Comparison of ENCODE assay signal across 30 cellular contexts in the genomic region with DNA sequence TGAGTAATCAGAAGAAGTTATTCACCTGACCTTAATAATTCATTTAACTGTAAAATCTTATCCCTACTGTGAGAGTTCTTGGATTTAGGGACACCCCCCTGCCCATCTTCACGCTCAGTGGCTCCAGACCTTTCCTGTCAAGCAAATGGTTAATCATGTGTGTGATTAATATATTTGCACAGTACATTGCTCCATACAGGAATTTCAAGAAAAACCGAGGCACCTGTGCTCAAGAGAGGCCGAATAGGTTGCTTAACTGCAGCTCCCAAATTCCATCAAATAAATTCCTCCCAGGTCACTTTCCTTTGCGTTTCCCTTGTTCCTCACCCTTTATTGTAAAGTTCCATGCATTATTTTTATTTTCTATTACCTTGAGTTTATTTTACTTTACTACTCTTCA.
"Had no signal": no experiment of that assay in that cellular context is flagged by ENCODE, and none has a peak within 500 bp of the region (broad histone marks: within the 10 kb centered on the region; RNA-seq: fewer than 3 reads in every experiment).

No MANE protein-coding gene starts in this region.

- DNase-seq: activated B cell treated with CpG ODN at 0.5 μM for 24 hours; activated CD4-positive, alpha-beta T cell treated with anti-CD3 and anti-CD28 coated beads for 48 hours; activated CD4-positive, alpha-beta T cell treated with anti-CD3 and anti-CD28 coated beads, Interleukin-2, amount 50 U/mL, for 1 hour; activated CD4-positive, alpha-beta T cell treated with anti-CD3 and anti-CD28 coated beads, Interleukin-2, amount 50 U/mL, for 48 hours; activated CD8-positive, alpha-beta memory T cell treated with anti-CD3 and anti-CD28 coated beads for 24 hours; activated CD8-positive, alpha-beta T cell treated with anti-CD3 and anti-CD28 coated beads for 36 hours; activated effector memory CD4-positive, alpha-beta T cell treated with anti-CD3 and anti-CD28 coated beads, Interleukin-2, amount 50 U/mL, for 16 hours; activated naive CD4-positive, alpha-beta T cell treated with anti-CD3 and anti-CD28 coated beads for 36 hours; activated naive CD8-positive, alpha-beta T cell treated with anti-CD3 and anti-CD28 coated beads for 36 hours; activated naive CD8-positive, alpha-beta T cell treated with anti-CD3 and anti-CD28 coated beads, Interleukin-2, amount 50 U/mL, for 24 hours; activated T-cell treated with anti-CD3 and anti-CD28 coated beads, Interleukin-2, amount 50 U/mL, for 4 hours; adrenal gland; amygdala; aorta; body of pancreas; dorsolateral prefrontal cortex; effector memory CD4-positive, alpha-beta T cell; endodermal cell; erythroblast; foreskin fibroblast; head of caudate nucleus; SW 1271; T-helper 1 cell; T-helper 17 cell; T1000; WERI-Rb-1 had no signal

- H3K27ac ChIP-seq: adrenal gland, body of pancreas, cardiac muscle cell, coronary artery, dorsolateral prefrontal cortex, WERI-Rb-1 had no signal

- H3K36me3 ChIP-seq: adrenal gland, cardiac muscle cell, WERI-Rb-1 had no signal

- H3K9me3 ChIP-seq: adrenal gland, body of pancreas had no signal

- ATAC-seq: activated CD4-positive, CD25-positive, alpha-beta regulatory T cell treated with anti-CD3 and anti-CD28 coated beads, Interleukin-2, amount 50 U/mL, for 24 hours; activated CD8-positive, alpha-beta T cell treated with anti-CD3 and anti-CD28 coated beads for 36 hours; activated naive CD8-positive, alpha-beta T cell treated with anti-CD3 and anti-CD28 coated beads, Interleukin-2, amount 50 U/mL, for 24 hours; activated T-cell treated with anti-CD3 and anti-CD28 coated beads, Interleukin-2, amount 50 U/mL, for 4 hours; body of pancreas; T-helper 17 cell had no signal

- H3K4me3 ChIP-seq: adrenal gland, body of pancreas, cardiac muscle cell, coronary artery, dorsolateral prefrontal cortex had no signal

- FAIRE-seq: frontal cortex had no signal

- H3K4me1 ChIP-seq: adrenal gland had no signal

- H3K27me3 ChIP-seq: adrenal gland, body of pancreas, cardiac muscle cell, dorsolateral prefrontal cortex had no signal
